1 cellular context compared by ENCODE assay signal in genomic region chr1:6971699-6972098, GRCh38.
TF ChIP-seq lines count a peak whose summit lies in the region.

No MANE protein-coding gene starts in this region.

TF ChIP-seq in HEK293T, 16 proteins besides CTCF, POLR2A, EP300 and RAD21 (continued from another document):
- TF ChIP-seq ZNF384 (IDR thresholded peaks at IDR 0.05) (no peak), L3MBTL2 (conservative IDR thresholded peaks at IDR 0.05) (no peak), FOXA1 (IDR thresholded peaks at IDR 0.05) (no peak), SP1 (IDR thresholded peaks at IDR 0.05) (no peak), LEF1 (IDR thresholded peaks at IDR 0.05; ENCODE audit: borderline replicate concordance) (no peak)
